ENCODE assay signal across 1 cellular context in genomic region chr2:187529248-187529976, GRCh38.
TF ChIP-seq lines count a peak whose summit lies in the region.

No MANE protein-coding gene starts in this region.

TF ChIP-seq in K562, 482 proteins besides CTCF, POLR2A, EP300 and RAD21 (continued from another document):
- TF ChIP-seq PCBP1 (IDR thresholded peaks at IDR 0.05; ENCODE audit: low read depth, low read length, poor library complexity, severe bottlenecking) (no peak), CEBPB (tag; IDR thresholded peaks at IDR 0.05) (no peak), PCBP2 (IDR thresholded peaks at IDR 0.05; ENCODE audit: low read depth, low read length, poor library complexity, severe bottlenecking) (no peak), U2AF1 (optimal IDR thresholded peaks at IDR 0.05; ENCODE audit: low read depth, low read length) (no peak), ZFP91 (CRISPR knock-in tag; IDR thresholded peaks at IDR 0.05) (no peak), FOXK1 (CRISPR knock-in tag; IDR thresholded peaks at IDR 0.05; ENCODE audit: borderline replicate concordance) (no peak), CUX1 (CRISPR knock-in tag; IDR thresholded peaks at IDR 0.05) (no peak)
